Comparison of ENCODE assay signal across 22 cellular contexts in the genomic region with DNA sequence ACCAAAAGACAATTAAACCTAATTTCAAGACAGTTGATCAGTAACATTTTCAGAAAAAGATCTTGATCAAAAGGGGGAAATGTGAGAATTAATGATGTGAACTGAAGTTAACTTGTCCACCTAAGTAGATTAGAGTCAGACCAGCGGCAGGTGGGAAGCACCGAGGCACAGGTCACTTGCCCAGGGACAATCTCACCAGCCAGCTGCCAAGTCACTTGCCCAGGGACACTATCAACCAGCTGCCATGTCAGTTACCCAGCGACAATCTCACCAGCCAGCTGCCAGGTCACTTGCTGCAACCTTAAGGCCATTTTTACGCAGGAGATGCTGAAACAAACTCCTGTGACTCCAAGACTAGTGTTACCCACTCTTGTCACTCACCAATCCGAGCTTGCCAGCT.
DNase-seq lines count a peak whose midpoint lies in the region.
"Had no signal": no experiment of that assay in that cellular context is flagged by ENCODE, and none has a peak within 500 bp of the region (broad histone marks: within the 10 kb centered on the region; RNA-seq: fewer than 3 reads in every experiment).

No MANE protein-coding gene starts in this region.

- DNase-seq in myocyte (ENCODE audit: low read depth) (peak; percentile 22), NCI-H1105 (lab: John Stamatoyannopoulos, UW) (no peak)
- DNase-seq: 8988T; ACHN; AML-193; BE2C; C1 segment of cervical spinal cord; Caco-2; Calu3; CD4-positive, alpha-beta memory T cell; CD4-positive, alpha-beta T cell; CD4-positive, CD25-positive, alpha-beta regulatory T cell; CD8-positive, alpha-beta memory T cell; CD8-positive, alpha-beta T cell; COR-L47; DMS 273 treated with DMSO at 0.1 percent for 48 hours; DMS153; DMS53; DMS79; DMS79 treated with DMSO at 0.1 percent for 48 hours; DND-41; EL had no signal
